In genomic region chr2:190466819-190467444, GRCh38 we compare ENCODE assay signal across 9 cellular contexts. TPM values are rescaled to one million over a fixed set of nuclear protein-coding genes. Genes with fewer than 3 reads are reported as not detected.
A peak's percentile ranks its signal among the peaks of the same experiment; 100 is the strongest.
DNase-seq lines count a peak whose midpoint lies in the region; ATAC-seq and TF ChIP-seq lines count a peak whose summit lies in the region.
"Had no signal": no experiment of that assay in that cellular context is flagged by ENCODE, and none has a peak within 500 bp of the region (broad histone marks: within the 10 kb centered on the region; RNA-seq: fewer than 3 reads in every experiment).

No MANE protein-coding gene starts in this region.

- no peak overlapping the region for H3K4me3 Mint-ChIP-seq in activated CD4-positive, alpha-beta T cell treated with anti-CD3 and anti-CD28 coated beads, Interleukin-2, amount 10 ng/mL, durations not matched to agents 24 days and 14 days

- no peaks in the 10 kb centered on the region for H4K20me1 ChIP-seq in osteoblast (ENCODE audit: insufficient read depth, low read length)

- H3K79me2 ChIP-seq in osteoblast (ENCODE audit: insufficient read depth, low read length) = no peaks in the 10 kb centered on the region

- H3K4me1 Mint-ChIP-seq in activated CD4-positive, alpha-beta T cell treated with anti-CD3 and anti-CD28 coated beads, Interleukin-2, amount 10 ng/mL, durations not matched to agents 24 days and 14 days = peaks cover 20% of the 10 kb centered on the region

- peak overlapping the region; percentile 28 for H3K4me2 ChIP-seq in osteoblast (ENCODE audit: insufficient read depth, low read length)

- no peaks in the 10 kb centered on the region for H3K36me3 ChIP-seq in osteoblast (ENCODE audit: insufficient read depth, low read length)

- DNase-seq in DMS79 (lab: John Stamatoyannopoulos, UW) = peak; percentile 25
- peak; percentile 30 for DNase-seq in NCI-H2107 (lab: John Stamatoyannopoulos, UW)
- no peak for DNase-seq in osteoblast (ENCODE audit: insufficient read length, low spot score, missing footprints)
- DNase-seq in activated CD4-positive, alpha-beta T cell treated with anti-CD3 and anti-CD28 coated beads, Interleukin-2, amount 10 ng/mL, durations not matched to agents 24 days and 14 days = no peak
- DNase-seq: stimulated activated CD4-positive, alpha-beta T cell treated with anti-CD3 and anti-CD28 coated beads, Interleukin-4, amount 100 ng/mL, for 1 hour had no signal

- H3K27ac ChIP-seq in angular gyrus (ENCODE audit: low read depth, low read length) = peak overlapping the region; percentile 62
- H3K27ac ChIP-seq in osteoblast (ENCODE audit: low read depth, low read length) = peak overlapping the region; percentile 88

- H3K4me3 ChIP-seq in osteoblast (ENCODE audit: insufficient read depth, low read length) = no peak overlapping the region

- no peak for ATAC-seq in GM21717 (IDR thresholded peaks at IDR 0.05; ENCODE audit: unreplicated experiment)
- no peak for ATAC-seq in GM21786 (IDR thresholded peaks at IDR 0.05; ENCODE audit: unreplicated experiment)
- no peak for ATAC-seq in HG02763 (IDR thresholded peaks at IDR 0.05; ENCODE audit: unreplicated experiment)

- peaks cover 43% of the 10 kb centered on the region for H3K4me1 ChIP-seq in osteoblast (ENCODE audit: insufficient read depth, low read length)

- no peaks in the 10 kb centered on the region for H3K9me3 ChIP-seq in osteoblast (ENCODE audit: low read depth, low read length)

- no peak overlapping the region for H2AFZ ChIP-seq in osteoblast (ENCODE audit: low read length)

- peaks cover 3% of the 10 kb centered on the region for H3K9me3 Mint-ChIP-seq in activated CD4-positive, alpha-beta T cell treated with anti-CD3 and anti-CD28 coated beads, Interleukin-2, amount 10 ng/mL, durations not matched to agents 24 days and 14 days

- TF ChIP-seq CTCF in osteoblast (IDR thresholded peaks at IDR 0.05; ENCODE audit: extremely low read depth, low read depth, low read length) = no peak

- no peaks in the 10 kb centered on the region for H3K27me3 Mint-ChIP-seq in activated CD4-positive, alpha-beta T cell treated with anti-CD3 and anti-CD28 coated beads, Interleukin-2, amount 10 ng/mL, durations not matched to agents 24 days and 14 days

- H3K36me3 Mint-ChIP-seq in activated CD4-positive, alpha-beta T cell treated with anti-CD3 and anti-CD28 coated beads, Interleukin-2, amount 10 ng/mL, durations not matched to agents 24 days and 14 days (ENCODE audit: low read depth) = peaks cover 37% of the 10 kb centered on the region

- no peaks in the 10 kb centered on the region for H3K27me3 ChIP-seq in osteoblast (ENCODE audit: insufficient read depth, low read length)

- no peak overlapping the region for H3K27ac Mint-ChIP-seq in activated CD4-positive, alpha-beta T cell treated with anti-CD3 and anti-CD28 coated beads, Interleukin-2, amount 10 ng/mL, durations not matched to agents 24 days and 14 days

- intact Hi-C loops in activated CD4-positive, alpha-beta T cell treated with anti-CD3 and anti-CD28 coated beads, Interleukin-2, amount 10 ng/mL, durations not matched to agents 24 days and 14 days (cut with micrococcal nuclease) = no loop called here

RNA-seq across cellular contexts. Expression of gene MFSD6, which starts 58.8 kb away (rescaled TPM):
- total RNA-seq in osteoblast = 11.2 and 13.6 TPM in 2 replicates
- total RNA-seq in activated CD4-positive, alpha-beta T cell treated with anti-CD3 and anti-CD28 coated beads, Interleukin-2, amount 10 ng/mL, durations not matched to agents 24 days and 14 days = 44.6 and 45.3 TPM in 2 replicates

Comparison
In these comparisons a context has a peak if more than half of its experiments do, and no peak if none do; other contexts are left out.
1. DNase-seq: peak in DMS79 (single experiment) and NCI-H2107 (single experiment); none in osteoblast (single experiment) and activated CD4-positive, alpha-beta T cell treated with anti-CD3 and anti-CD28 coated beads, Interleukin-2, amount 10 ng/mL, durations not matched to agents 24 days and 14 days (single experiment).